Comparison of ENCODE assay signal across 1 cellular context in genomic region chr7:2811476-2812118, GRCh38.
A peak's percentile ranks its signal among the peaks of the same experiment; 100 is the strongest.
TF ChIP-seq lines count a peak whose summit lies in the region.

No MANE protein-coding gene starts in this region.

TF ChIP-seq in HepG2, 621 proteins besides CTCF, POLR2A, EP300 and RAD21 (continued from another document and continues in another):
- TF ChIP-seq HINFP (CRISPR knock-in tag; IDR thresholded peaks at IDR 0.05; ENCODE audit: low read depth): 0 out of 2 replicates have a peak, but pooled peaks have one; percentile 26
- TF ChIP-seq TFAP4 (IDR thresholded peaks at IDR 0.05; ENCODE audit: borderline replicate concordance, low read depth): peak; percentile 41; the same call in 1 of the 2 replicates
- TF ChIP-seq GATA4 (IDR thresholded peaks at IDR 0.05; ENCODE audit: borderline replicate concordance, low read depth): no peak
- TF ChIP-seq POGZ (CRISPR knock-in tag; IDR thresholded peaks at IDR 0.05): no peak
- no peak for TF ChIP-seq ARHGAP35 (CRISPR knock-in tag; IDR thresholded peaks at IDR 0.05; ENCODE audit: borderline replicate concordance)
- TF ChIP-seq POLR2AphosphoS2 (IDR thresholded peaks at IDR 0.05; ENCODE audit: low read depth, low read length): no peak
- no peak for TF ChIP-seq ZNF207 (IDR thresholded peaks at IDR 0.05; ENCODE audit: borderline replicate concordance)
- TF ChIP-seq ZNF230 (CRISPR knock-in tag; IDR thresholded peaks at IDR 0.05): no peak
- no peak; the same call in 1 of the 2 replicates for TF ChIP-seq KAT7 (CRISPR knock-in tag; IDR thresholded peaks at IDR 0.05; ENCODE audit: borderline replicate concordance)
- peak; percentile 57 for TF ChIP-seq SALL1 (CRISPR knock-in tag; IDR thresholded peaks at IDR 0.05)
- no peak for TF ChIP-seq ATF1 (CRISPR knock-in tag; IDR thresholded peaks at IDR 0.05)
- peak; percentile 75 for TF ChIP-seq ZEB1 (IDR thresholded peaks at IDR 0.05; ENCODE audit: insufficient replicate concordance, low read depth)
- TF ChIP-seq ZNF430 (CRISPR knock-in tag; IDR thresholded peaks at IDR 0.05): no peak
- TF ChIP-seq THAP9 (CRISPR knock-in tag; IDR thresholded peaks at IDR 0.05; ENCODE audit: borderline replicate concordance): peak; percentile 30; the same call in 1 of the 2 replicates
- peak; percentile 31; the same call in 1 of the 2 replicates for TF ChIP-seq FOXC1 (CRISPR knock-in tag; IDR thresholded peaks at IDR 0.05; ENCODE audit: borderline replicate concordance)
- TF ChIP-seq ZNF326 (CRISPR knock-in tag; IDR thresholded peaks at IDR 0.05; ENCODE audit: borderline replicate concordance): no peak
- TF ChIP-seq FLYWCH1 (CRISPR knock-in tag; IDR thresholded peaks at IDR 0.05): no peak
- TF ChIP-seq ZNF598 (CRISPR knock-in tag; IDR thresholded peaks at IDR 0.05; ENCODE audit: borderline replicate concordance): no peak
- no peak for TF ChIP-seq ZNF414 (CRISPR knock-in tag; IDR thresholded peaks at IDR 0.05)
- 0 out of 2 replicates have a peak, but pooled peaks have one; percentile 42 for TF ChIP-seq TARDBP (CRISPR knock-in tag; IDR thresholded peaks at IDR 0.05)
- TF ChIP-seq GMEB2 (CRISPR knock-in tag; IDR thresholded peaks at IDR 0.05; ENCODE audit: low read depth): no peak
- TF ChIP-seq CSRNP1 (CRISPR knock-in tag; IDR thresholded peaks at IDR 0.05): no peak
- TF ChIP-seq KDM5A (IDR thresholded peaks at IDR 0.05; ENCODE audit: borderline replicate concordance, low read length): no peak
- TF ChIP-seq ZBTB37 (CRISPR knock-in tag; IDR thresholded peaks at IDR 0.05): peak; percentile 81
- no peak for TF ChIP-seq ZMYM2 (CRISPR knock-in tag; IDR thresholded peaks at IDR 0.05)
- TF ChIP-seq MYNN (CRISPR knock-in tag; IDR thresholded peaks at IDR 0.05; ENCODE audit: low read depth): no peak
- TF ChIP-seq ZNF639 (CRISPR knock-in tag; conservative IDR thresholded peaks at IDR 0.05): no peak
- no peak for TF ChIP-seq ATF3 (CRISPR knock-in tag; IDR thresholded peaks at IDR 0.05)
- no peak for TF ChIP-seq KIAA2018 (CRISPR knock-in tag; IDR thresholded peaks at IDR 0.05; ENCODE audit: borderline replicate concordance)
- TF ChIP-seq CENPX (CRISPR knock-in tag; IDR thresholded peaks at IDR 0.05): no peak
- no peak for TF ChIP-seq ZNF331 (CRISPR knock-in tag; IDR thresholded peaks at IDR 0.05)
- no peak for TF ChIP-seq ZSCAN20 (CRISPR knock-in tag; IDR thresholded peaks at IDR 0.05; ENCODE audit: borderline replicate concordance)
- no peak for TF ChIP-seq ZNF703 (CRISPR knock-in tag; IDR thresholded peaks at IDR 0.05; ENCODE audit: borderline replicate concordance)
- TF ChIP-seq GABPB1 (CRISPR knock-in tag; IDR thresholded peaks at IDR 0.05): 0 out of 2 replicates have a peak, but pooled peaks have one; percentile 5
- no peak for TF ChIP-seq ZNF441 (CRISPR knock-in tag; IDR thresholded peaks at IDR 0.05; ENCODE audit: borderline replicate concordance)
- TF ChIP-seq PHB2 (IDR thresholded peaks at IDR 0.05; ENCODE audit: partially characterized antibody): no peak
- TF ChIP-seq IRF9 (CRISPR knock-in tag; IDR thresholded peaks at IDR 0.05; ENCODE audit: borderline replicate concordance): no peak
- TF ChIP-seq ZNF749 (CRISPR knock-in tag; IDR thresholded peaks at IDR 0.05; ENCODE audit: borderline replicate concordance): no peak
